20 cellular contexts compared by ENCODE assay signal in genomic region chr5:139065296-139065695, GRCh38.
DNase-seq lines count a peak whose midpoint lies in the region; ATAC-seq and TF ChIP-seq lines count a peak whose summit lies in the region.
"Had no signal": no experiment of that assay in that cellular context is flagged by ENCODE, and none has a peak within 500 bp of the region (broad histone marks: within the 10 kb centered on the region; RNA-seq: fewer than 3 reads in every experiment).

No MANE protein-coding gene starts in this region.

- no peak overlapping the region for H3K9ac ChIP-seq in adipocyte (ENCODE audit: low read length)
- H3K9ac ChIP-seq in smooth muscle cell (ENCODE audit: low read depth) = no peak overlapping the region

- no peak overlapping the region for H3K27ac Mint-ChIP-seq in naive thymus-derived CD8-positive, alpha-beta T cell
- H3K27ac Mint-ChIP-seq in activated CD4-positive, alpha-beta memory T cell treated with anti-CD3 and anti-CD28 coated beads for 36 hours = no peak overlapping the region

- H3K4me3 ChIP-seq in adipocyte (ENCODE audit: low read length) (no peak overlapping the region), stomach (no peak overlapping the region), smooth muscle cell (no peak overlapping the region)
- H3K4me3 ChIP-seq: adrenal gland, cardiac muscle cell, lung had no signal

- H3K4me1 ChIP-seq in adipocyte (ENCODE audit: control insufficient read depth, insufficient read depth, low read length) (peaks cover 41% of the 10 kb centered on the region), stomach (peaks cover 13 to 49% (median 37%) of the 10 kb centered on the region in 4 donors), smooth muscle cell (ENCODE audit: low read depth) (peaks cover 20% of the 10 kb centered on the region)

- TF ChIP-seq CTCF in stomach (IDR thresholded peaks at IDR 0.05) (no peak), smooth muscle cell (IDR thresholded peaks at IDR 0.05; ENCODE audit: borderline replicate concordance, insufficient read depth, poor library complexity, severe bottlenecking) (no peak)

- peaks cover 4% of the 10 kb centered on the region for H3K79me2 ChIP-seq in smooth muscle cell (ENCODE audit: low read depth)

- no peak for TF ChIP-seq POLR2A in stomach (IDR thresholded peaks at IDR 0.05)

- H3K4me1 Mint-ChIP-seq in naive thymus-derived CD8-positive, alpha-beta T cell = peaks cover 3 to 15% (median 9%) of the 10 kb centered on the region in 4 donors
- peaks cover 11% of the 10 kb centered on the region for H3K4me1 Mint-ChIP-seq in activated CD4-positive, alpha-beta memory T cell treated with anti-CD3 and anti-CD28 coated beads for 36 hours (ENCODE audit: low read depth)

- H3F3A ChIP-seq in smooth muscle cell (ENCODE audit: low read depth) = no peaks in the 10 kb centered on the region

- no peaks in the 10 kb centered on the region for H3K9me3 Mint-ChIP-seq in naive thymus-derived CD8-positive, alpha-beta T cell
- no peaks in the 10 kb centered on the region for H3K9me3 Mint-ChIP-seq in activated CD4-positive, alpha-beta memory T cell treated with anti-CD3 and anti-CD28 coated beads for 36 hours
- H3K9me3 Mint-ChIP-seq: stimulated activated naive CD8-positive, alpha-beta T cell treated with anti-CD3 and anti-CD28 coated beads, Interleukin-15, amount 100 ng/mL, for 72 hours had no signal

- DNase-seq in DMS79 treated with DMSO at 0.1 percent for 48 hours (lab: John Stamatoyannopoulos, UW) (peak; percentile 38), adipocyte (ENCODE audit: low read depth) (peak; percentile 48), glomerular visceral epithelial cell (ENCODE audit: extremely low spot score) (peak; percentile 63), stomach (peak; percentile 31), smooth muscle cell (lab: John Stamatoyannopoulos, UW; ENCODE audit: unreplicated experiment) (no peak)
- no peak for DNase-seq in naive thymus-derived CD8-positive, alpha-beta T cell
- no peak for DNase-seq in activated CD4-positive, alpha-beta memory T cell treated with anti-CD3 and anti-CD28 coated beads for 36 hours
- DNase-seq: activated CD4-positive, alpha-beta T cell treated with anti-CD3 and anti-CD28 coated beads for 48 hours; activated CD8-positive, alpha-beta memory T cell treated with anti-CD3 and anti-CD28 coated beads, Interleukin-2, amount 50 U/mL, for 48 hours; activated effector memory CD4-positive, alpha-beta T cell treated with anti-CD3 and anti-CD28 coated beads, Interleukin-2, amount 50 U/mL, for 16 hours; BE2C; NCI-H187; NCI-H446 treated with DMSO at 0.1 percent for 48 hours; stimulated activated CD4-positive, alpha-beta T cell treated with anti-CD3 and anti-CD28 coated beads, Interleukin-2, amount 100 ng/mL, for 48 hours; stimulated activated naive CD8-positive, alpha-beta T cell treated with anti-CD3 and anti-CD28 coated beads, Interleukin-15, amount 100 ng/mL, for 72 hours had no signal

- peaks cover 0 to 6% (median 0%) of the 10 kb centered on the region in 3 donors for H3K36me3 Mint-ChIP-seq in naive thymus-derived CD8-positive, alpha-beta T cell
- peaks cover 2% of the 10 kb centered on the region for H3K36me3 Mint-ChIP-seq in activated CD4-positive, alpha-beta memory T cell treated with anti-CD3 and anti-CD28 coated beads for 36 hours

- H4K20me1 ChIP-seq in smooth muscle cell (ENCODE audit: low read depth) = peaks cover 16% of the 10 kb centered on the region

- TF ChIP-seq EP300 in stomach (IDR thresholded peaks at IDR 0.05) = no peak

- no peak overlapping the region for H3K27ac ChIP-seq in stomach
- no peak overlapping the region for H3K27ac ChIP-seq in smooth muscle cell (ENCODE audit: low read depth)
- H3K27ac ChIP-seq: cardiac muscle cell, HL-60 had no signal

- intact Hi-C loops in stomach (cut with DNase I; ENCODE audit: low total_unique reads) = no loop called here
- intact Hi-C loops in activated CD4-positive, alpha-beta memory T cell treated with anti-CD3 and anti-CD28 coated beads for 36 hours (cut with micrococcal nuclease) = loop anchor here (5.0 kb wide), 1 partner anchor 82 kb away; no protein-coding TSS in a partner anchor

- CTCF ChIA-PET in activated CD4-positive, alpha-beta memory T cell treated with anti-CD3 and anti-CD28 coated beads for 36 hours (lab: Charles Lee) = no interaction called here

- H3K36me3 ChIP-seq in adipocyte (ENCODE audit: control insufficient read depth, insufficient read depth, low read length, severe bottlenecking) (no peaks in the 10 kb centered on the region), stomach (no peaks in the 10 kb centered on the region), smooth muscle cell (ENCODE audit: low read depth) (no peaks in the 10 kb centered on the region)
- H3K36me3 ChIP-seq: adrenal gland, BE2C, cardiac muscle cell had no signal

- H3K4me3 Mint-ChIP-seq in naive thymus-derived CD8-positive, alpha-beta T cell = no peak overlapping the region
- H3K4me3 Mint-ChIP-seq in activated CD4-positive, alpha-beta memory T cell treated with anti-CD3 and anti-CD28 coated beads for 36 hours = no peak overlapping the region
- H3K4me3 Mint-ChIP-seq: stimulated activated naive CD8-positive, alpha-beta T cell treated with anti-CD3 and anti-CD28 coated beads, Interleukin-15, amount 100 ng/mL, for 72 hours had no signal

- H3K9me3 ChIP-seq in adipocyte (ENCODE audit: control insufficient read depth, low read length) (no peaks in the 10 kb centered on the region), stomach (no peaks in the 10 kb centered on the region), smooth muscle cell (replicated peaks; ENCODE audit: low read depth) (no peaks in the 10 kb centered on the region)
- H3K9me3 ChIP-seq: adrenal gland, BE2C had no signal

- POLR2A ChIA-PET in naive thymus-derived CD8-positive, alpha-beta T cell (lab: Charles Lee) = no interaction called here
- POLR2A ChIA-PET in activated CD4-positive, alpha-beta memory T cell treated with anti-CD3 and anti-CD28 coated beads for 36 hours (lab: Charles Lee) = no interaction called here

- ATAC-seq in naive thymus-derived CD8-positive, alpha-beta T cell = no peak
- no peak for ATAC-seq in HG02870 (IDR thresholded peaks at IDR 0.05; ENCODE audit: unreplicated experiment)
- ATAC-seq: stimulated activated naive CD8-positive, alpha-beta T cell treated with anti-CD3 and anti-CD28 coated beads, Interleukin-15, amount 100 ng/mL, for 72 hours had no signal

- H3K27me3 ChIP-seq in adipocyte (replicated peaks; ENCODE audit: control insufficient read depth, insufficient read depth, low read length) = no peaks in the 10 kb centered on the region
- H3K27me3 ChIP-seq in stomach = no peaks in the 10 kb centered on the region
- H3K27me3 ChIP-seq in smooth muscle cell (ENCODE audit: low read depth) = no peaks in the 10 kb centered on the region
- H3K27me3 ChIP-seq: adrenal gland, BE2C, cardiac muscle cell had no signal

- H2AFZ ChIP-seq in smooth muscle cell (ENCODE audit: low read depth) = no peak overlapping the region

- H3K4me2 ChIP-seq in smooth muscle cell = no peak overlapping the region

- H3K27me3 Mint-ChIP-seq in naive thymus-derived CD8-positive, alpha-beta T cell = no peaks in the 10 kb centered on the region
- H3K27me3 Mint-ChIP-seq in activated CD4-positive, alpha-beta memory T cell treated with anti-CD3 and anti-CD28 coated beads for 36 hours = no peaks in the 10 kb centered on the region
- H3K27me3 Mint-ChIP-seq: stimulated activated naive CD8-positive, alpha-beta T cell treated with anti-CD3 and anti-CD28 coated beads, Interleukin-15, amount 100 ng/mL, for 72 hours had no signal

Comparison
In these comparisons a context has a peak if more than half of its experiments do, and no peak if none do; other contexts are left out.
1. DNase-seq: peak in DMS79 treated with DMSO at 0.1 percent for 48 hours (single experiment), adipocyte (single experiment), glomerular visceral epithelial cell (single experiment) and stomach (single experiment); none in smooth muscle cell (single experiment), naive thymus-derived CD8-positive, alpha-beta T cell (0 of 10) and activated CD4-positive, alpha-beta memory T cell treated with anti-CD3 and anti-CD28 coated beads for 36 hours (single experiment).